18 cellular contexts compared by ENCODE assay signal in genomic region chr3:18579659-18580058, GRCh38.
DNase-seq lines count a peak whose midpoint lies in the region; ATAC-seq and TF ChIP-seq lines count a peak whose summit lies in the region.
"Had no signal": no experiment of that assay in that cellular context is flagged by ENCODE, and none has a peak within 500 bp of the region (broad histone marks: within the 10 kb centered on the region; RNA-seq: fewer than 3 reads in every experiment).

No MANE protein-coding gene starts in this region.

- ATAC-seq in T-helper 17 cell, result no peak
- ATAC-seq in GM19035 (IDR thresholded peaks at IDR 0.05; ENCODE audit: unreplicated experiment), result no peak
- ATAC-seq: T-cell had no signal

- H3K4me3 Mint-ChIP-seq in H9 (no peak overlapping the region), T-helper 17 cell (no peak overlapping the region)
- H3K4me3 Mint-ChIP-seq: HFFc6, T-cell had no signal

- H3K4me2 ChIP-seq in BLaER1 treated with 17β-estradiol and CSF1 and Interleukin-3, amounts not matched to agents 10 nM and 100 nM, result peak overlapping the region; percentile 64 to 85 (median 78)
- H3K4me2 ChIP-seq in H9 (ENCODE audit: insufficient read depth, insufficient read length, low read length), result no peak overlapping the region

- H3T11ph ChIP-seq in H9 (ENCODE audit: low read length), result no peak overlapping the region

- peaks cover 0 to 5% (median 0%) of the 10 kb centered on the region in 3 experiments; a peak in 1 of 7 replicates for H3K36me3 Mint-ChIP-seq in H9 (ENCODE audit: insufficient read depth in 1 of 3, low read depth in 3 of 3)
- no peaks in the 10 kb centered on the region for H3K36me3 Mint-ChIP-seq in T-helper 17 cell (ENCODE audit: low read depth)

- no peaks in the 10 kb centered on the region for H3K27me3 ChIP-seq in BLaER1 treated with 17β-estradiol and CSF1 and Interleukin-3, amounts not matched to agents 10 nM and 100 nM
- no peaks in the 10 kb centered on the region for H3K27me3 ChIP-seq in H9 (ENCODE audit: insufficient read depth, low read length)

- no CpG with 5 or more reads among the region's 3 CpGs for WGBS in H9 (ENCODE audit: extremely low coverage, insufficient read length, low lambda C conversion rate)

- H3K9me3 ChIP-seq in BLaER1 treated with 17β-estradiol and CSF1 and Interleukin-3, amounts not matched to agents 10 nM and 100 nM (replicated peaks in 1 of 11), result peaks cover 13 to 44% (median 24%) of the 10 kb centered on the region in 11 experiments
- H3K9me3 ChIP-seq in H9 (ENCODE audit: control insufficient read depth, low read depth, low read length) (no peaks in the 10 kb centered on the region), T-helper 17 cell (ENCODE audit: control insufficient read depth, low read length, poor library complexity, severe bottlenecking) (no peaks in the 10 kb centered on the region)

- H3K79me1 ChIP-seq in H9 (ENCODE audit: insufficient read depth, low read depth, low read length, poor library complexity, severe bottlenecking), result no peaks in the 10 kb centered on the region

- H3K79me2 ChIP-seq in H9 (ENCODE audit: insufficient read depth, low read length), result no peaks in the 10 kb centered on the region

- no peak overlapping the region for H2BK5ac ChIP-seq in H9 (ENCODE audit: insufficient read length, low read length)

- no peak for TF ChIP-seq POLR2A in NB4 (IDR thresholded peaks at IDR 0.05; ENCODE audit: extremely low read depth, insufficient read length)

- H3K23me2 ChIP-seq in H9 (ENCODE audit: insufficient read length, low read depth, low read length, poor library complexity, severe bottlenecking), result no peaks in the 10 kb centered on the region

- H4K91ac ChIP-seq in H9 (ENCODE audit: insufficient read length, low read depth, low read length), result no peak overlapping the region

- H3K23ac ChIP-seq in H9 (ENCODE audit: insufficient read length, low read depth, low read length), result no peak overlapping the region

- no peak overlapping the region for H2BK120ac ChIP-seq in H9 (ENCODE audit: low read depth, low read length, poor library complexity, severe bottlenecking)

- no peak overlapping the region for H2BK15ac ChIP-seq in H9 (ENCODE audit: low read depth, low read length)

- H2BK20ac ChIP-seq in H9 (ENCODE audit: low read depth, low read length, poor library complexity, severe bottlenecking), result no peak overlapping the region

- H3K27me3 Mint-ChIP-seq in H9 (ENCODE audit: low read depth) (no peaks in the 10 kb centered on the region), T-helper 17 cell (no peaks in the 10 kb centered on the region)
- H3K27me3 Mint-ChIP-seq: T-cell had no signal

- TF ChIP-seq CTCF in H9 (conservative IDR thresholded peaks at IDR 0.05) (no peak), NB4 (IDR thresholded peaks at IDR 0.05; ENCODE audit: low read depth, low read length) (no peak)

- no peaks in the 10 kb centered on the region for H4K20me1 ChIP-seq in BLaER1 treated with 17β-estradiol and CSF1 and Interleukin-3, amounts not matched to agents 10 nM and 100 nM
- H4K20me1 ChIP-seq in H9 (ENCODE audit: control insufficient read depth, insufficient read depth, insufficient read length), result no peaks in the 10 kb centered on the region

- peaks cover 0 to 3% of the 10 kb centered on the region in 2 experiments; a peak in 1 of 5 replicates for H3K9me3 Mint-ChIP-seq in H9

- H3K36me3 ChIP-seq in BLaER1 treated with 17β-estradiol and CSF1 and Interleukin-3, amounts not matched to agents 10 nM and 100 nM, result peaks cover 0 to 6% (median 0%) of the 10 kb centered on the region in 11 experiments; a peak in 1 of 22 replicates

- H3K27ac ChIP-seq in BLaER1 treated with 17β-estradiol and CSF1 and Interleukin-3, amounts not matched to agents 10 nM and 100 nM, result peak overlapping the region in 10 of 11 experiments; percentile 19 to 90 (median 82); a peak in 19 of 22 replicates
- H3K27ac ChIP-seq in H9 (ENCODE audit: insufficient read length, low read depth, low read length), result no peak overlapping the region
- H3K27ac ChIP-seq: SK-N-MC had no signal

- H2BK12ac ChIP-seq in H9 (ENCODE audit: insufficient read length, low read depth, low read length), result no peak overlapping the region

- peak overlapping the region; percentile 33 for H4K5ac ChIP-seq in H9 (ENCODE audit: insufficient read length, low read depth, low read length)

- H3K4ac ChIP-seq in H9 (ENCODE audit: low read depth, low read length), result no peak overlapping the region

- H3K4me1 Mint-ChIP-seq in H9 (no peaks in the 10 kb centered on the region), T-helper 17 cell (peaks cover 3% of the 10 kb centered on the region)

- no peak overlapping the region for H2AK5ac ChIP-seq in H9 (ENCODE audit: insufficient read length, low read length)

- H4K8ac ChIP-seq in H9 (replicated peaks; ENCODE audit: insufficient read length, low read depth, low read length), result no peak overlapping the region

- peak overlapping the region in 9 of 11 experiments; percentile 2 to 76 (median 62); a peak in 16 of 22 replicates for H3K9ac ChIP-seq in BLaER1 treated with 17β-estradiol and CSF1 and Interleukin-3, amounts not matched to agents 10 nM and 100 nM
- no peak overlapping the region for H3K9ac ChIP-seq in H9 (ENCODE audit: extremely low read depth, insufficient read length, low read length)

- peaks cover 20 to 36% (median 32%) of the 10 kb centered on the region in 10 experiments for H3K4me1 ChIP-seq in BLaER1 treated with 17β-estradiol and CSF1 and Interleukin-3, amounts not matched to agents 10 nM and 100 nM
- H3K4me1 ChIP-seq in H9 (ENCODE audit: insufficient read depth, low read length), result no peaks in the 10 kb centered on the region

- peak overlapping the region in 5 of 10 experiments; percentile 2 to 40 (median 19); a peak in 8 of 20 replicates for H3K4me3 ChIP-seq in BLaER1 treated with 17β-estradiol and CSF1 and Interleukin-3, amounts not matched to agents 10 nM and 100 nM
- H3K4me3 ChIP-seq in NB4 (ENCODE audit: low read depth, low read length), result no peak overlapping the region
- H3K4me3 ChIP-seq: SK-N-MC had no signal

- DNase-seq in H9 (no peak), NB4 (ENCODE audit: low read depth) (peak; percentile 55), T-helper 17 cell (no peak), cerebellar nuclear complex (lab: John Stamatoyannopoulos, UW) (no peak), ureter (ENCODE audit: low spot score) (no peak), C1 segment of cervical spinal cord (lab: John Stamatoyannopoulos, UW) (no peak)
- DNase-seq: ACHN, EL, H7, HFFc6, MM.1S, NCI-H187 treated with DMSO at 0.1 percent for 48 hours, NCI-H774, PC-3 had no signal

- no peak overlapping the region for H3K18ac ChIP-seq in H9 (ENCODE audit: insufficient read length, low read depth, low read length)

- H3K56ac ChIP-seq in H9 (ENCODE audit: insufficient read length, low read depth, low read length), result no peak overlapping the region

- no peak overlapping the region for H2AFZ ChIP-seq in H9 (ENCODE audit: low read length)

- H3K27ac Mint-ChIP-seq in H9, result no peak overlapping the region
- H3K27ac Mint-ChIP-seq in T-helper 17 cell, result peak overlapping the region; percentile 8
- H3K27ac Mint-ChIP-seq: HFFc6, T-cell had no signal

- H3K14ac ChIP-seq in H9 (ENCODE audit: insufficient read depth, low read length), result no peak overlapping the region
